ENCODE assay signal across 8 cellular contexts in genomic region chr21:20997308-20997632, GRCh38. TPM values are rescaled to one million over a fixed set of nuclear protein-coding genes. Genes with fewer than 3 reads are reported as not detected.
A peak's percentile ranks its signal among the peaks of the same experiment; 100 is the strongest.
DNase-seq lines count a peak whose midpoint lies in the region; ATAC-seq and TF ChIP-seq lines count a peak whose summit lies in the region.

No MANE protein-coding gene starts in this region.

- no peak for ATAC-seq in thoracic aorta (ENCODE audit: insufficient number of reproducible peaks, low FRiP score, low read depth)
- ATAC-seq in GM18505 (IDR thresholded peaks at IDR 0.05; ENCODE audit: unreplicated experiment) = no peak
- ATAC-seq in GM21529 (IDR thresholded peaks at IDR 0.05; ENCODE audit: unreplicated experiment) = no peak
- no peak for ATAC-seq in esophagus mucosa

- peaks cover 0 to 2% of the 10 kb centered on the region in 2 donors for H3K27me3 ChIP-seq in mucosa of rectum (ENCODE audit: control insufficient read depth in 2 of 2, insufficient read depth in 2 of 2, low read length in 2 of 2)
- no peaks in the 10 kb centered on the region for H3K27me3 ChIP-seq in thoracic aorta (replicated peaks; ENCODE audit: insufficient read depth)

- peaks cover 36% of the 10 kb centered on the region for H3K27me3 Mint-ChIP-seq in T-helper 2 cell treated with Interferon-gamma antibody and Interleukin-4, amounts not matched to agents 5 μg/mL and 100 μg/mL, for 36 hours (ENCODE audit: low read depth)
- H3K27me3 Mint-ChIP-seq in endothelial cell (ENCODE audit: unreplicated experiment) = peaks cover 4% of the 10 kb centered on the region

- TF ChIP-seq CTCF in endothelial cell (IDR thresholded peaks at IDR 0.05; ENCODE audit: unreplicated experiment) (no peak), thoracic aorta (IDR thresholded peaks at IDR 0.05) (no peak)

- TF ChIP-seq POLR2A in GM18505 (IDR thresholded peaks at IDR 0.05; ENCODE audit: borderline replicate concordance, extremely low read depth, insufficient read depth, insufficient read length) = no peak

- DNase-seq in T-helper 2 cell treated with Interferon-gamma antibody and Interleukin-4, amounts not matched to agents 5 μg/mL and 100 μg/mL, for 36 hours (ENCODE audit: low spot score) = no peak
- DNase-seq in T-helper 2 cell (no peak), endothelial cell (ENCODE audit: low spot score) (no peak), thoracic aorta (ENCODE audit: low spot score) (no peak)

- no peaks in the 10 kb centered on the region for H3K9me3 Mint-ChIP-seq in T-helper 2 cell treated with Interferon-gamma antibody and Interleukin-4, amounts not matched to agents 5 μg/mL and 100 μg/mL, for 36 hours
- no peaks in the 10 kb centered on the region for H3K9me3 Mint-ChIP-seq in endothelial cell (ENCODE audit: unreplicated experiment)

- H3K9me3 ChIP-seq in mucosa of rectum (ENCODE audit: control insufficient read depth in 2 of 2, low read length in 2 of 2) (no peaks in the 10 kb centered on the region), thoracic aorta (no peaks in the 10 kb centered on the region)

- H3K36me3 ChIP-seq in mucosa of rectum (ENCODE audit: control insufficient read depth in 2 of 2, insufficient read depth in 2 of 2, low read length in 2 of 2) = no peaks in the 10 kb centered on the region
- no peaks in the 10 kb centered on the region for H3K36me3 ChIP-seq in thoracic aorta

- H3K4me1 ChIP-seq in mucosa of rectum (ENCODE audit: control insufficient read depth in 2 of 2, insufficient read depth in 2 of 2, low read length in 2 of 2) (peaks cover 0 to 2% of the 10 kb centered on the region in 2 donors), thoracic aorta (ENCODE audit: control insufficient read depth in 1 of 2, low read depth in 2 of 2) (peaks cover 7 to 14% of the 10 kb centered on the region in 2 donors)

- H3K9ac ChIP-seq in mucosa of rectum (ENCODE audit: low read depth in 1 of 2, low read length in 2 of 2) = no peak overlapping the region

- H3K27ac ChIP-seq in mucosa of rectum (ENCODE audit: low read depth in 2 of 2, low read length in 2 of 2) (no peak overlapping the region), thoracic aorta (no peak overlapping the region)

- H3K4me1 Mint-ChIP-seq in T-helper 2 cell treated with Interferon-gamma antibody and Interleukin-4, amounts not matched to agents 5 μg/mL and 100 μg/mL, for 36 hours (ENCODE audit: low read depth) = peaks cover 3% of the 10 kb centered on the region
- H3K4me1 Mint-ChIP-seq in endothelial cell (ENCODE audit: unreplicated experiment) = no peaks in the 10 kb centered on the region

- no peaks in the 10 kb centered on the region for H3K36me3 Mint-ChIP-seq in T-helper 2 cell treated with Interferon-gamma antibody and Interleukin-4, amounts not matched to agents 5 μg/mL and 100 μg/mL, for 36 hours (ENCODE audit: low read depth)
- H3K36me3 Mint-ChIP-seq in endothelial cell (ENCODE audit: low read depth, unreplicated experiment) = no peaks in the 10 kb centered on the region

- H3K4me3 Mint-ChIP-seq in T-helper 2 cell treated with Interferon-gamma antibody and Interleukin-4, amounts not matched to agents 5 μg/mL and 100 μg/mL, for 36 hours = peak overlapping the region; percentile 32
- H3K4me3 Mint-ChIP-seq in endothelial cell (ENCODE audit: unreplicated experiment) = peak overlapping the region; percentile 81

- peak overlapping the region; percentile 40 to 68 for H3K4me3 ChIP-seq in mucosa of rectum (ENCODE audit: low read length in 2 of 2)
- H3K4me3 ChIP-seq in thoracic aorta = peak overlapping the region; percentile 71

- H3K27ac Mint-ChIP-seq in T-helper 2 cell treated with Interferon-gamma antibody and Interleukin-4, amounts not matched to agents 5 μg/mL and 100 μg/mL, for 36 hours = no peak overlapping the region
- H3K27ac Mint-ChIP-seq in endothelial cell (ENCODE audit: unreplicated experiment) = no peak overlapping the region

RNA-seq across cellular contexts. Expression of gene NCAM2, which starts 0.9 kb away (rescaled TPM):
- total RNA-seq in endothelial cell (ENCODE audit: unreplicated experiment) (0.64 TPM), thoracic aorta (1 to 10 TPM in 1 of 2 donors, under 1 TPM in 1; 0.99 to 1.4 TPM), esophagus mucosa (not detected)
